In genomic region chr20:35001596-35002362, GRCh38 we compare ENCODE assay signal across 1 cellular context.
TF ChIP-seq lines count a peak whose summit lies in the region.

No MANE protein-coding gene starts in this region.

TF ChIP-seq in GM23338, 12 proteins besides CTCF, POLR2A, EP300 and RAD21 (continued from another document):
- TF ChIP-seq, protein P1, sequence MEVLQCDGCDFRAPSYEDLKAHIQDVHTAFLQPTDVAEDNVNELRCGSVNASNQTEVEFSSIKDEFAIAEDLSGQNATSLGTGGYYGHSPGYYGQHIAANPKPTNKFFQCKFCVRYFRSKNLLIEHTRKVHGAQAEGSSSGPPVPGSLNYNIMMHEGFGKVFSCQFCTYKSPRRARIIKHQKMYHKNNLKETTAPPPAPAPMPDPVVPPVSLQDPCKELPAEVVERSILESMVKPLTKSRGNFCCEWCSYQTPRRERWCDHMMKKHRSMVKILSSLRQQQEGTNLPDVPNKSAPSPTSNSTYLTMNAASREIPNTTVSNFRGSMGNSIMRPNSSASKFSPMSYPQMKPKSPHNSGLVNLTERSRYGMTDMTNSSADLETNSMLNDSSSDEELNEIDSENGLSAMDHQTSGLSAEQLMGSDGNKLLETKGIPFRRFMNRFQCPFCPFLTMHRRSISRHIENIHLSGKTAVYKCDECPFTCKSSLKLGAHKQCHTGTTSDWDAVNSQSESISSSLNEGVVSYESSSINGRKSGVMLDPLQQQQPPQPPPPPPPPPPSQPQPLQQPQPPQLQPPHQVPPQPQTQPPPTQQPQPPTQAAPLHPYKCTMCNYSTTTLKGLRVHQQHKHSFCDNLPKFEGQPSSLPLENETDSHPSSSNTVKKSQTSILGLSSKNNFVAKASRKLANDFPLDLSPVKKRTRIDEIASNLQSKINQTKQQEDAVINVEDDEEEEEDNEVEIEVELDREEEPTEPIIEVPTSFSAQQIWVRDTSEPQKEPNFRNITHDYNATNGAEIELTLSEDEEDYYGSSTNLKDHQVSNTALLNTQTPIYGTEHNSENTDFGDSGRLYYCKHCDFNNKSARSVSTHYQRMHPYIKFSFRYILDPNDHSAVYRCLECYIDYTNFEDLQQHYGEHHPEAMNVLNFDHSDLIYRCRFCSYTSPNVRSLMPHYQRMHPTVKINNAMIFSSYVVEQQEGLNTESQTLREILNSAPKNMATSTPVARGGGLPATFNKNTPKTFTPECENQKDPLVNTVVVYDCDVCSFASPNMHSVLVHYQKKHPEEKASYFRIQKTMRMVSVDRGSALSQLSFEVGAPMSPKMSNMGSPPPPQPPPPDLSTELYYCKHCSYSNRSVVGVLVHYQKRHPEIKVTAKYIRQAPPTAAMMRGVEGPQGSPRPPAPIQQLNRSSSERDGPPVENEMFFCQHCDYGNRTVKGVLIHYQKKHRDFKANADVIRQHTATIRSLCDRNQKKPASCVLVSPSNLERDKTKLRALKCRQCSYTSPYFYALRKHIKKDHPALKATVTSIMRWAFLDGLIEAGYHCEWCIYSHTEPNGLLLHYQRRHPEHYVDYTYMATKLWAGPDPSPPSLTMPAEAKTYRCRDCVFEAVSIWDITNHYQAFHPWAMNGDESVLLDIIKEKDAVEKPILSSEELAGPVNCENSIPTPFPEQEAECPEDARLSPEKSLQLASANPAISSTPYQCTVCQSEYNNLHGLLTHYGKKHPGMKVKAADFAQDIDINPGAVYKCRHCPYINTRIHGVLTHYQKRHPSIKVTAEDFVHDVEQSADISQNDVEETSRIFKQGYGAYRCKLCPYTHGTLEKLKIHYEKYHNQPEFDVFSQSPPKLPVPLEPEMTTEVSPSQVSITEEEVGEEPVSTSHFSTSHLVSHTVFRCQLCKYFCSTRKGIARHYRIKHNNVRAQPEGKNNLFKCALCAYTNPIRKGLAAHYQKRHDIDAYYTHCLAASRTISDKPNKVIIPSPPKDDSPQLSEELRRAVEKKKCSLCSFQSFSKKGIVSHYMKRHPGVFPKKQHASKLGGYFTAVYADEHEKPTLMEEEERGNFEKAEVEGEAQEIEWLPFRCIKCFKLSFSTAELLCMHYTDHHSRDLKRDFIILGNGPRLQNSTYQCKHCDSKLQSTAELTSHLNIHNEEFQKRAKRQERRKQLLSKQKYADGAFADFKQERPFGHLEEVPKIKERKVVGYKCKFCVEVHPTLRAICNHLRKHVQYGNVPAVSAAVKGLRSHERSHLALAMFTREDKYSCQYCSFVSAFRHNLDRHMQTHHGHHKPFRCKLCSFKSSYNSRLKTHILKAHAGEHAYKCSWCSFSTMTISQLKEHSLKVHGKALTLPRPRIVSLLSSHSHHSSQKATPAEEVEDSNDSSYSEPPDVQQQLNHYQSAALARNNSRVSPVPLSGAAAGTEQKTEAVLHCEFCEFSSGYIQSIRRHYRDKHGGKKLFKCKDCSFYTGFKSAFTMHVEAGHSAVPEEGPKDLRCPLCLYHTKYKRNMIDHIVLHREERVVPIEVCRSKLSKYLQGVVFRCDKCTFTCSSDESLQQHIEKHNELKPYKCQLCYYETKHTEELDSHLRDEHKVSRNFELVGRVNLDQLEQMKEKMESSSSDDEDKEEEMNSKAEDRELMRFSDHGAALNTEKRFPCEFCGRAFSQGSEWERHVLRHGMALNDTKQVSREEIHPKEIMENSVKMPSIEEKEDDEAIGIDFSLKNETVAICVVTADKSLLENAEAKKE (CRISPR knock-in tag; IDR thresholded peaks at IDR 0.05) = no peak
- TF ChIP-seq, protein P2, sequence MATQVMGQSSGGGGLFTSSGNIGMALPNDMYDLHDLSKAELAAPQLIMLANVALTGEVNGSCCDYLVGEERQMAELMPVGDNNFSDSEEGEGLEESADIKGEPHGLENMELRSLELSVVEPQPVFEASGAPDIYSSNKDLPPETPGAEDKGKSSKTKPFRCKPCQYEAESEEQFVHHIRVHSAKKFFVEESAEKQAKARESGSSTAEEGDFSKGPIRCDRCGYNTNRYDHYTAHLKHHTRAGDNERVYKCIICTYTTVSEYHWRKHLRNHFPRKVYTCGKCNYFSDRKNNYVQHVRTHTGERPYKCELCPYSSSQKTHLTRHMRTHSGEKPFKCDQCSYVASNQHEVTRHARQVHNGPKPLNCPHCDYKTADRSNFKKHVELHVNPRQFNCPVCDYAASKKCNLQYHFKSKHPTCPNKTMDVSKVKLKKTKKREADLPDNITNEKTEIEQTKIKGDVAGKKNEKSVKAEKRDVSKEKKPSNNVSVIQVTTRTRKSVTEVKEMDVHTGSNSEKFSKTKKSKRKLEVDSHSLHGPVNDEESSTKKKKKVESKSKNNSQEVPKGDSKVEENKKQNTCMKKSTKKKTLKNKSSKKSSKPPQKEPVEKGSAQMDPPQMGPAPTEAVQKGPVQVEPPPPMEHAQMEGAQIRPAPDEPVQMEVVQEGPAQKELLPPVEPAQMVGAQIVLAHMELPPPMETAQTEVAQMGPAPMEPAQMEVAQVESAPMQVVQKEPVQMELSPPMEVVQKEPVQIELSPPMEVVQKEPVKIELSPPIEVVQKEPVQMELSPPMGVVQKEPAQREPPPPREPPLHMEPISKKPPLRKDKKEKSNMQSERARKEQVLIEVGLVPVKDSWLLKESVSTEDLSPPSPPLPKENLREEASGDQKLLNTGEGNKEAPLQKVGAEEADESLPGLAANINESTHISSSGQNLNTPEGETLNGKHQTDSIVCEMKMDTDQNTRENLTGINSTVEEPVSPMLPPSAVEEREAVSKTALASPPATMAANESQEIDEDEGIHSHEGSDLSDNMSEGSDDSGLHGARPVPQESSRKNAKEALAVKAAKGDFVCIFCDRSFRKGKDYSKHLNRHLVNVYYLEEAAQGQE (IDR thresholded peaks at IDR 0.05; ENCODE audit: unreplicated experiment) = no peak
- TF ChIP-seq ZNF114 (CRISPR knock-in tag; IDR thresholded peaks at IDR 0.05) (no peak), ZNF331 (CRISPR knock-in tag; IDR thresholded peaks at IDR 0.05; ENCODE audit: low read depth) (no peak), STAT1 (IDR thresholded peaks at IDR 0.05; ENCODE audit: unreplicated experiment) (no peak)
